30 cellular contexts compared by ENCODE assay signal in the genomic region with DNA sequence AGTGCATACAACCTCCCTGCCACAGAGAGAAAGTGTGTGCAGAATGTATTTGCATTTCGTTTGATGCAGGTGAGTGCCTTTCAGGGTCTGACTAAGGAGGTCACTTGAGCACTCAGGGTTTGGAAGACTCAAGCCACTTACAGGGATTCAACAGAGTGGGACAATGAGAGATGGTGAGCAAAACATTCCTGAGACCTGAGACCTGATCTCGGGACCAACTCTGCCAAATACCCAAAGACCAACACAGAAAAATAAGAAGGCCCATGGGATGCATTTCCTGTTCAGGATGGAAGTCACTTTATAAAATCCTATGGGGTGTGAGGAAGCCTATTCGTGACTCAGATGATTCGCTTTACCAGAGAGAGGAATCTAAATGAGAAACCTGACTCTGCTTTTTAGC.
"Had no signal": no experiment of that assay in that cellular context is flagged by ENCODE, and none has a peak within 500 bp of the region (broad histone marks: within the 10 kb centered on the region; RNA-seq: fewer than 3 reads in every experiment).

No MANE protein-coding gene starts in this region.

- H3K4me3 ChIP-seq: coronary artery, dorsolateral prefrontal cortex, esophagus squamous epithelium, gastroesophageal sphincter, heart right ventricle had no signal

- ATAC-seq: activated CD4-positive, CD25-positive, alpha-beta regulatory T cell treated with anti-CD3 and anti-CD28 coated beads, Interleukin-2, amount 50 U/mL, for 24 hours; activated CD8-positive, alpha-beta T cell treated with anti-CD3 and anti-CD28 coated beads for 36 hours; activated T-cell treated with anti-CD3 and anti-CD28 coated beads, Interleukin-2, amount 50 U/mL, for 4 hours; activated T-helper 17 cell treated with anti-CD3 and anti-CD28 coated beads, Interleukin-2, amount 50 U/mL, for 72 hours; gastroesophageal sphincter; heart right ventricle; T-helper 17 cell had no signal

- DNase-seq: activated B cell treated with CpG ODN at 0.5 μM for 24 hours; activated CD4-positive, alpha-beta T cell treated with anti-CD3 and anti-CD28 coated beads for 48 hours; activated CD4-positive, alpha-beta T cell treated with anti-CD3 and anti-CD28 coated beads, Interleukin-2, amount 50 U/mL, for 1 hour; activated CD4-positive, alpha-beta T cell treated with anti-CD3 and anti-CD28 coated beads, Interleukin-2, amount 50 U/mL, for 48 hours; activated CD8-positive, alpha-beta memory T cell treated with anti-CD3 and anti-CD28 coated beads for 24 hours; activated CD8-positive, alpha-beta T cell treated with anti-CD3 and anti-CD28 coated beads for 36 hours; activated effector memory CD4-positive, alpha-beta T cell treated with Interleukin-2 at 50 U/mL for 16 hours; activated gamma-delta T cell treated with Interleukin-2 at 50 U/mL for 16 hours; activated naive CD4-positive, alpha-beta T cell treated with anti-CD3 and anti-CD28 coated beads, Interleukin-2, amount 50 U/mL, for 16 hours; activated naive CD4-positive, alpha-beta T cell treated with Interleukin-2 at 50 U/mL for 16 hours; activated T-cell treated with anti-CD3 and anti-CD28 coated beads, Interleukin-2, amount 50 U/mL, for 4 hours; amniotic stem cell; anterior cingulate cortex; brain microvascular endothelial cell; dorsolateral prefrontal cortex; effector memory CD4-positive, alpha-beta T cell; endodermal cell; erythroblast; esophagus squamous epithelium; foreskin melanocyte; heart right ventricle; T-helper 17 cell; T1000; WERI-Rb-1 had no signal

- FAIRE-seq: astrocyte, bronchial epithelial cell had no signal

- H3K9me3 ChIP-seq: esophagus squamous epithelium, gastroesophageal sphincter, heart right ventricle had no signal

- H3K27ac ChIP-seq: brain microvascular endothelial cell, coronary artery, dorsolateral prefrontal cortex, esophagus squamous epithelium, gastroesophageal sphincter, heart right ventricle, WERI-Rb-1 had no signal

- H3K36me3 ChIP-seq: brain microvascular endothelial cell, esophagus squamous epithelium, gastroesophageal sphincter, heart right ventricle, WERI-Rb-1 had no signal

- H3K27me3 ChIP-seq: brain microvascular endothelial cell, gastroesophageal sphincter had no signal

- H3K4me1 ChIP-seq: esophagus squamous epithelium, heart right ventricle had no signal
